Comparison of ENCODE assay signal across 25 cellular contexts in genomic region chr18:39604836-39605235, GRCh38.
DNase-seq lines count a peak whose midpoint lies in the region; ATAC-seq and TF ChIP-seq lines count a peak whose summit lies in the region.
"Had no signal": no experiment of that assay in that cellular context is flagged by ENCODE, and none has a peak within 500 bp of the region (broad histone marks: within the 10 kb centered on the region; RNA-seq: fewer than 3 reads in every experiment).

No MANE protein-coding gene starts in this region.

- H3K4me3 ChIP-seq in PC-3 (ENCODE audit: low read length) (no peak overlapping the region), choroid plexus epithelial cell (ENCODE audit: low read depth, low read length) (no peak overlapping the region), mesenchymal stem cell (ENCODE audit: insufficient read depth in 1 of 2, low read depth in 1 of 2, low read length in 2 of 2) (no peak overlapping the region)
- H3K4me3 ChIP-seq: cardiac muscle cell, gastrocnemius medialis, left ventricle myocardium inferior had no signal

- H3K4me3 Mint-ChIP-seq in immature natural killer cell: no peak overlapping the region
- H3K4me3 Mint-ChIP-seq in activated CD4-positive, alpha-beta T cell treated with anti-CD3 and anti-CD28 coated beads, Interleukin-2, amount 10 ng/mL, durations not matched to agents 7 days and 5 days: no peak overlapping the region
- H3K4me3 Mint-ChIP-seq: activated naive CD4-positive, alpha-beta T cell treated with anti-CD3 and anti-CD28 coated beads, Interleukin-2, amount 50 U/mL, for 24 hours; activated T-cell treated with anti-CD3 and anti-CD28 coated beads, Interleukin-2, amount 50 U/mL, for 24 hours had no signal

- H3K9me3 ChIP-seq in PC-3 (ENCODE audit: low read length): no peaks in the 10 kb centered on the region
- no peaks in the 10 kb centered on the region for H3K9me3 ChIP-seq in mesenchymal stem cell (ENCODE audit: control insufficient read depth, low read length)
- H3K9me3 ChIP-seq: gastrocnemius medialis, left ventricle myocardium inferior had no signal

- 65% methylated on average over 5 of the region's 5 CpGs for WGBS in mesenchymal stem cell

- H3K23ac ChIP-seq in mesenchymal stem cell (ENCODE audit: low read length in 2 of 2): no peak overlapping the region

- no peak overlapping the region for H4K8ac ChIP-seq in mesenchymal stem cell (ENCODE audit: low read length)

- no peak overlapping the region for H3K14ac ChIP-seq in mesenchymal stem cell (ENCODE audit: low read length in 2 of 2)

- TF ChIP-seq CTCF in PC-3 (conservative IDR thresholded peaks at IDR 0.05; ENCODE audit: low read depth, low read length) (no peak), choroid plexus epithelial cell (conservative IDR thresholded peaks at IDR 0.05; ENCODE audit: low read depth, low read length) (no peak)

- H3K18ac ChIP-seq in mesenchymal stem cell (ENCODE audit: low read depth in 1 of 2, low read length in 2 of 2): no peak overlapping the region

- H3K4ac ChIP-seq in mesenchymal stem cell (ENCODE audit: low read depth in 1 of 2, low read length in 2 of 2): no peak overlapping the region

- no peaks in the 10 kb centered on the region for H3F3A ChIP-seq in PC-3 (ENCODE audit: low read length, unreplicated experiment)

- H3K27me3 Mint-ChIP-seq in immature natural killer cell (ENCODE audit: low read depth in 3 of 3): peaks cover 0 to 2% (median 0%) of the 10 kb centered on the region in 3 donors
- no peaks in the 10 kb centered on the region for H3K27me3 Mint-ChIP-seq in activated CD4-positive, alpha-beta T cell treated with anti-CD3 and anti-CD28 coated beads, Interleukin-2, amount 10 ng/mL, durations not matched to agents 7 days and 5 days
- H3K27me3 Mint-ChIP-seq: activated naive CD4-positive, alpha-beta T cell treated with anti-CD3 and anti-CD28 coated beads, Interleukin-2, amount 50 U/mL, for 24 hours; activated T-cell treated with anti-CD3 and anti-CD28 coated beads, Interleukin-2, amount 50 U/mL, for 24 hours had no signal

- no peak overlapping the region for H2BK5ac ChIP-seq in mesenchymal stem cell (ENCODE audit: low read depth, low read length, poor library complexity, severe bottlenecking)

- no peaks in the 10 kb centered on the region for H3K79me2 ChIP-seq in PC-3 (ENCODE audit: low read length)

- H3K27ac Mint-ChIP-seq in immature natural killer cell: no peak overlapping the region
- no peak overlapping the region for H3K27ac Mint-ChIP-seq in activated CD4-positive, alpha-beta T cell treated with anti-CD3 and anti-CD28 coated beads, Interleukin-2, amount 10 ng/mL, durations not matched to agents 7 days and 5 days
- H3K27ac Mint-ChIP-seq: activated naive CD4-positive, alpha-beta T cell treated with anti-CD3 and anti-CD28 coated beads, Interleukin-2, amount 50 U/mL, for 24 hours; activated T-cell treated with anti-CD3 and anti-CD28 coated beads, Interleukin-2, amount 50 U/mL, for 24 hours had no signal

- no TSS peak for BruUV-seq in PC-3 (replicated peaks; lab: Mats Ljungman, UMichigan)

- no peak overlapping the region for H3K4me2 ChIP-seq in PC-3 (ENCODE audit: low read length)
- H3K4me2 ChIP-seq in mesenchymal stem cell (ENCODE audit: low read length, poor library complexity, severe bottlenecking): no peak overlapping the region

- H3K27me3 ChIP-seq in PC-3 (ENCODE audit: low read length) (no peaks in the 10 kb centered on the region), mesenchymal stem cell (ENCODE audit: control insufficient read depth in 1 of 2, insufficient read depth in 1 of 2, low read length in 2 of 2) (no peaks in the 10 kb centered on the region)
- H3K27me3 ChIP-seq: cardiac muscle cell, gastrocnemius medialis had no signal

- H2BK120ac ChIP-seq in mesenchymal stem cell (ENCODE audit: low read depth, low read length): no peak overlapping the region

- H3K9ac ChIP-seq in PC-3 (ENCODE audit: low read length) (no peak overlapping the region), mesenchymal stem cell (ENCODE audit: low read length) (no peak overlapping the region)

- H3K9me3 Mint-ChIP-seq in immature natural killer cell: peaks cover 0 to 26% (median 9%) of the 10 kb centered on the region in 6 donors
- H3K9me3 Mint-ChIP-seq in activated CD4-positive, alpha-beta T cell treated with anti-CD3 and anti-CD28 coated beads, Interleukin-2, amount 10 ng/mL, durations not matched to agents 7 days and 5 days: no peaks in the 10 kb centered on the region
- H3K9me3 Mint-ChIP-seq: activated naive CD4-positive, alpha-beta T cell treated with anti-CD3 and anti-CD28 coated beads, Interleukin-2, amount 50 U/mL, for 24 hours; activated T-cell treated with anti-CD3 and anti-CD28 coated beads, Interleukin-2, amount 50 U/mL, for 24 hours had no signal

- no peaks in the 10 kb centered on the region for H3K9me2 ChIP-seq in PC-3 (replicated peaks; ENCODE audit: low read length)

- DNase-seq in EL (peak; percentile 38), PC-3 (peak; percentile 3), choroid plexus epithelial cell (ENCODE audit: low read depth) (peak; percentile 86), mesenchymal stem cell (peak; percentile 50), UCSD-AML1 (lab: John Stamatoyannopoulos, UW; ENCODE audit: unreplicated experiment) (no peak), immature natural killer cell (no peak)
- no peak for DNase-seq in activated CD8-positive, alpha-beta memory T cell treated with anti-CD3 and anti-CD28 coated beads for 24 hours
- no peak for DNase-seq in activated CD4-positive, alpha-beta T cell treated with anti-CD3 and anti-CD28 coated beads, Interleukin-2, amount 10 ng/mL, durations not matched to agents 7 days and 5 days
- DNase-seq: activated CD4-positive, alpha-beta T cell treated with anti-CD3 and anti-CD28 coated beads, Interleukin-2, amount 50 U/mL, for 48 hours; activated T-cell treated with anti-CD3 and anti-CD28 coated beads, Interleukin-2, amount 50 U/mL, for 24 hours; AML-193; Calu3; effector CD8-positive, alpha-beta T cell; gastrocnemius medialis; GDM1; KBM-7; left ventricle myocardium inferior; NCI-H1417 treated with DMSO at 0.1 percent for 48 hours; NCI-H2227 treated with DMSO at 0.1 percent for 48 hours; NK-92 treated with Interleukin-12 subunit alpha and Interleukin-12 subunit beta, amount 100 ng/mL, for 24 hours; T-helper 1 cell had no signal

- no peak overlapping the region for H2BK15ac ChIP-seq in mesenchymal stem cell (ENCODE audit: low read depth, poor library complexity, severe bottlenecking)

- ATAC-seq in PC-3: no peak
- ATAC-seq: gastrocnemius medialis, Right ventricle myocardium inferior had no signal

- intact Hi-C loops in PC-3 (cut with micrococcal nuclease): no loop called here

- H2AFZ ChIP-seq in PC-3 (ENCODE audit: low read length): no peak overlapping the region
- no peak overlapping the region for H2AFZ ChIP-seq in mesenchymal stem cell (ENCODE audit: low read depth, low read length)

- CTCF ChIA-PET in PC-3 (lab: Charles Lee): no interaction called here
- CTCF ChIA-PET in activated CD4-positive, alpha-beta T cell treated with anti-CD3 and anti-CD28 coated beads, Interleukin-2, amount 10 ng/mL, durations not matched to agents 7 days and 5 days (lab: Charles Lee): no interaction called here

- POLR2A ChIA-PET in PC-3 (lab: Charles Lee; ENCODE audit: unreplicated experiment): interaction anchor here (0.7 kb wide), 1 partner anchor 10 kb away, joined by 4 read pairs; no protein-coding TSS in a partner anchor
- POLR2A ChIA-PET in activated CD4-positive, alpha-beta T cell treated with anti-CD3 and anti-CD28 coated beads, Interleukin-2, amount 10 ng/mL, durations not matched to agents 7 days and 5 days (lab: Charles Lee): no interaction called here

- no peaks in the 10 kb centered on the region for H3K79me1 ChIP-seq in mesenchymal stem cell (replicated peaks; ENCODE audit: low read length, poor library complexity, severe bottlenecking)

- no peak overlapping the region for H2BK12ac ChIP-seq in mesenchymal stem cell (ENCODE audit: low read length in 2 of 2)

- H3K27ac ChIP-seq in PC-3 (ENCODE audit: low read length) (no peak overlapping the region), mesenchymal stem cell (ENCODE audit: low read length, poor library complexity, severe bottlenecking) (no peak overlapping the region)
- H3K27ac ChIP-seq: cardiac muscle cell, gastrocnemius medialis, left ventricle myocardium inferior, VCaP had no signal

- H3K36me3 ChIP-seq in PC-3 (ENCODE audit: low read depth, low read length) (no peaks in the 10 kb centered on the region), mesenchymal stem cell (ENCODE audit: control insufficient read depth in 1 of 2, insufficient read depth in 2 of 2, low read depth in 1 of 2, low read length in 2 of 2) (no peaks in the 10 kb centered on the region)
- H3K36me3 ChIP-seq: cardiac muscle cell, gastrocnemius medialis, left ventricle myocardium inferior had no signal

- H3K4me1 Mint-ChIP-seq in immature natural killer cell: no peaks in the 10 kb centered on the region
- no peaks in the 10 kb centered on the region for H3K4me1 Mint-ChIP-seq in activated CD4-positive, alpha-beta T cell treated with anti-CD3 and anti-CD28 coated beads, Interleukin-2, amount 10 ng/mL, durations not matched to agents 7 days and 5 days
- H3K4me1 Mint-ChIP-seq: activated naive CD4-positive, alpha-beta T cell treated with anti-CD3 and anti-CD28 coated beads, Interleukin-2, amount 50 U/mL, for 24 hours had no signal

- no peak overlapping the region for H4K91ac ChIP-seq in mesenchymal stem cell (ENCODE audit: low read length)

- no peak overlapping the region for H2AK5ac ChIP-seq in mesenchymal stem cell (ENCODE audit: low read length, severe bottlenecking)

- H3K36me3 Mint-ChIP-seq in immature natural killer cell: peaks cover 0 to 3% (median 0%) of the 10 kb centered on the region in 3 donors
- no peaks in the 10 kb centered on the region for H3K36me3 Mint-ChIP-seq in activated CD4-positive, alpha-beta T cell treated with anti-CD3 and anti-CD28 coated beads, Interleukin-2, amount 10 ng/mL, durations not matched to agents 7 days and 5 days (ENCODE audit: low read depth)
- H3K36me3 Mint-ChIP-seq: activated naive CD4-positive, alpha-beta T cell treated with anti-CD3 and anti-CD28 coated beads, Interleukin-2, amount 50 U/mL, for 24 hours had no signal

- H3K4me1 ChIP-seq in PC-3 (ENCODE audit: insufficient read depth, low read length) (no peaks in the 10 kb centered on the region), mesenchymal stem cell (ENCODE audit: control insufficient read depth, insufficient read depth, low read depth, low read length) (no peaks in the 10 kb centered on the region)
- H3K4me1 ChIP-seq: gastrocnemius medialis, left ventricle myocardium inferior had no signal

- H4K20me1 ChIP-seq in PC-3 (ENCODE audit: low read length): no peaks in the 10 kb centered on the region

Comparison
In these comparisons a context has a peak if more than half of its experiments do, and no peak if none do; other contexts are left out.
1. DNase-seq: peak in EL (single experiment), PC-3 (single experiment), choroid plexus epithelial cell (single experiment) and mesenchymal stem cell (single experiment); none in UCSD-AML1 (single experiment), immature natural killer cell (0 of 3), activated CD8-positive, alpha-beta memory T cell treated with anti-CD3 and anti-CD28 coated beads for 24 hours (single experiment) and activated CD4-positive, alpha-beta T cell treated with anti-CD3 and anti-CD28 coated beads, Interleukin-2, amount 10 ng/mL, durations not matched to agents 7 days and 5 days (single experiment).